ENCODE assay signal across 12 cellular contexts in the genomic region with DNA sequence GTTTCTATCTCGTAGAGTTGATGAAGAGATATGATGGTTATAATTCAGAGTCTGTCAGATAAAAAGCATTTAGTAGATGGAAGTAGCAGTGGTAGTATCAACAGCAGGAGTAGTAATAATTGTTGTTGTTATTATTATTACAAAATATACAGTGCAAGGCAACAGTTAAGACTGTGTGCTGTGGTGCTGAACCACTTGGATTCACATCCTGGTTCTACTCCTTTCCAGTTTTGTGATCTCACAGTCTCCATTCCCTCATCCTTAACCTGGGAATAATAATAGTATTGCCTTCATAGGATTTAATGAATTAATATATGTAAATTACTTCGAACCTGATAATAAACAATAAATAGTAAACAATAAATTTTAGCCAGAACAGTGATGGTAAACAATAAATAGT. TPM values are rescaled to one million over a fixed set of nuclear protein-coding genes. Genes with fewer than 3 reads are reported as not detected.
A peak's percentile ranks its signal among the peaks of the same experiment; 100 is the strongest.
DNase-seq lines count a peak whose midpoint lies in the region; ATAC-seq, FAIRE-seq and TF ChIP-seq lines count a peak whose summit lies in the region.
"Had no signal": no experiment of that assay in that cellular context is flagged by ENCODE, and none has a peak within 500 bp of the region (broad histone marks: within the 10 kb centered on the region; RNA-seq: fewer than 3 reads in every experiment).

No MANE protein-coding gene starts in this region.

- FAIRE-seq in GM12891 (lab: Jason Lieb, UNC): no peak
- FAIRE-seq: D721Med had no signal

- DNase-seq in EL (peak; percentile 32), glomerular visceral epithelial cell (ENCODE audit: extremely low spot score) (peak; percentile 28), retinal pigment epithelial cell (ENCODE audit: low read depth) (no peak), COLO668 (lab: John Stamatoyannopoulos, UW; ENCODE audit: unreplicated experiment) (no peak), GM12891 (ENCODE audit: insufficient read length, low spot score) (no peak)
- DNase-seq in activated CD8-positive, alpha-beta memory T cell treated with anti-CD3 and anti-CD28 coated beads, Interleukin-2, amount 50 U/mL, for 4 hours: no peak
- DNase-seq: activated naive CD4-positive, alpha-beta T cell treated with anti-CD3 and anti-CD28 coated beads, Interleukin-2, amount 50 U/mL, for 16 hours; stimulated activated naive CD8-positive, alpha-beta T cell treated with anti-CD3 and anti-CD28 coated beads, Interleukin-15, amount 100 ng/mL, for 72 hours; WERI-Rb-1 had no signal

- peak overlapping the region; percentile 74 for H3K4me3 ChIP-seq in WI38 (ENCODE audit: low read depth, low read length)
- peak overlapping the region; percentile 65 for H3K4me3 ChIP-seq in retinal pigment epithelial cell (ENCODE audit: low read length)

- TF ChIP-seq CTCF in WI38 (IDR thresholded peaks at IDR 0.05; ENCODE audit: low read depth, low read length): no peak
- no peak for TF ChIP-seq CTCF in retinal pigment epithelial cell (conservative IDR thresholded peaks at IDR 0.05; ENCODE audit: low read depth, low read length)

- ATAC-seq in HG03095 (IDR thresholded peaks at IDR 0.05; ENCODE audit: unreplicated experiment): no peak
- ATAC-seq: stimulated activated naive CD8-positive, alpha-beta T cell treated with anti-CD3 and anti-CD28 coated beads, Interleukin-15, amount 100 ng/mL, for 72 hours had no signal

- no peak for TF ChIP-seq POLR2A in GM12891 (IDR thresholded peaks at IDR 0.05; ENCODE audit: low read depth, low read length)

TF ChIP-seq in GM12891, 5 proteins besides CTCF, POLR2A, EP300 and RAD21:
- no peak for TF ChIP-seq SPI1 (IDR thresholded peaks at IDR 0.05; ENCODE audit: low read depth, low read length)
- no peak for TF ChIP-seq POU2F2 (IDR thresholded peaks at IDR 0.05; ENCODE audit: low read depth, low read length)
- TF ChIP-seq TAF1 (IDR thresholded peaks at IDR 0.05; ENCODE audit: low read depth, low read length): no peak
- TF ChIP-seq POLR2AphosphoS5 (IDR thresholded peaks at IDR 0.05; ENCODE audit: low read depth, low read length): no peak

RNA-seq across cellular contexts. Expression of gene TSC22D2, which starts 37.1 kb away (rescaled TPM):
- polyA plus RNA-seq in GM12891 (2012; ENCODE audit: low read depth, missing spikeins): 5.0 TPM

Comparison
In these comparisons a context has a peak if more than half of its experiments do, and no peak if none do; other contexts are left out.
1. DNase-seq: peak in EL (single experiment) and glomerular visceral epithelial cell (single experiment); none in retinal pigment epithelial cell (single experiment), COLO668 (single experiment), activated CD8-positive, alpha-beta memory T cell treated with anti-CD3 and anti-CD28 coated beads, Interleukin-2, amount 50 U/mL, for 4 hours (single experiment) and GM12891 (single experiment).